Comparison of ENCODE assay signal across 25 cellular contexts in the genomic region with DNA sequence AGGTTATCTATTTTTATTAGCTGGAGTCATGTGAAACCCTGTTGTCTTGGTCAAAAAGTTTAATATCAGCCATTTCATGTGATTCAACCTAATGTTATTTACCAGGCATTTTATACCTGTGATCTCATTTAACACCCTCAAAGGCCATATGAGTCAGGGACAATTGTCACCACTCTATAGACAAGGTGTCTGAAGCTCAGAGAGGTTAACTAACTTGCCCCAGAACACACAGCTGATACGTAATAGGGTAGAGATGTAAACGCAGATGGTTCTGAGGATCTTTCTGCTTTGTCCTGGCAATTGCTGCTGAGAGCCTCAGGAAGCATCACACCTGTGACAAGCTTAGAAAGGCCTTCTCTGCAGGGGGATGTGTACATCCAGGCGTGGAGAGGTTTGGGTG. TPM values are rescaled to one million over a fixed set of nuclear protein-coding genes. Genes with fewer than 3 reads are reported as not detected.
A peak's percentile ranks its signal among the peaks of the same experiment; 100 is the strongest.
DNase-seq lines count a peak whose midpoint lies in the region; ATAC-seq and FAIRE-seq lines count a peak whose summit lies in the region.
"Had no signal": no experiment of that assay in that cellular context is flagged by ENCODE, and none has a peak within 500 bp of the region (broad histone marks: within the 10 kb centered on the region; RNA-seq: fewer than 3 reads in every experiment).

No MANE protein-coding gene starts in this region.

- peaks cover 8% of the 10 kb centered on the region for H3K9me3 Mint-ChIP-seq in activated naive CD8-positive, alpha-beta T cell treated with anti-CD3 and anti-CD28 coated beads, Interleukin-2, amount 50 U/mL, for 24 hours
- peaks cover 13% of the 10 kb centered on the region for H3K9me3 Mint-ChIP-seq in activated naive CD8-positive, alpha-beta T cell treated with anti-CD3 and anti-CD28 coated beads for 36 hours
- H3K9me3 Mint-ChIP-seq in T-cell = peaks cover 0 to 8% (median 2%) of the 10 kb centered on the region in 3 donors
- peaks cover 0 to 2% (median 0%) of the 10 kb centered on the region in 6 donors for H3K9me3 Mint-ChIP-seq in immature natural killer cell
- H3K9me3 Mint-ChIP-seq: type B pancreatic cell had no signal

- ATAC-seq in activated naive CD8-positive, alpha-beta T cell treated with anti-CD3 and anti-CD28 coated beads, Interleukin-2, amount 50 U/mL, for 24 hours = peak; percentile 71
- no peak for ATAC-seq in T-cell (replicated peaks in 1 of 4)
- ATAC-seq in HG02642 (IDR thresholded peaks at IDR 0.05; ENCODE audit: poor library complexity, unreplicated experiment) = no peak
- ATAC-seq in HG02798 (IDR thresholded peaks at IDR 0.05; ENCODE audit: poor library complexity, unreplicated experiment) = no peak
- ATAC-seq: PC-3, SK-N-SH treated with all-trans-retinoic acid at 6 μM for 48 hours, WTC11 had no signal

- H3K27me3 Mint-ChIP-seq in activated naive CD8-positive, alpha-beta T cell treated with anti-CD3 and anti-CD28 coated beads, Interleukin-2, amount 50 U/mL, for 24 hours = no peaks in the 10 kb centered on the region
- H3K27me3 Mint-ChIP-seq in activated naive CD8-positive, alpha-beta T cell treated with anti-CD3 and anti-CD28 coated beads for 36 hours = no peaks in the 10 kb centered on the region
- H3K27me3 Mint-ChIP-seq in T-cell (no peaks in the 10 kb centered on the region), immature natural killer cell (ENCODE audit: low read depth in 3 of 3) (peaks cover 11 to 26% (median 22%) of the 10 kb centered on the region in 3 donors)

- peaks cover 58% of the 10 kb centered on the region for H3K4me1 Mint-ChIP-seq in activated naive CD8-positive, alpha-beta T cell treated with anti-CD3 and anti-CD28 coated beads, Interleukin-2, amount 50 U/mL, for 24 hours
- H3K4me1 Mint-ChIP-seq in activated naive CD8-positive, alpha-beta T cell treated with anti-CD3 and anti-CD28 coated beads for 36 hours = peaks cover 23% of the 10 kb centered on the region
- H3K4me1 Mint-ChIP-seq in T-cell (peaks cover 53 to 69% (median 56%) of the 10 kb centered on the region in 3 donors), immature natural killer cell (peaks cover 73% of the 10 kb centered on the region in 2 donors)

- H3K27ac Mint-ChIP-seq in activated naive CD8-positive, alpha-beta T cell treated with anti-CD3 and anti-CD28 coated beads, Interleukin-2, amount 50 U/mL, for 24 hours = peak overlapping the region; percentile 49
- H3K27ac Mint-ChIP-seq in activated naive CD8-positive, alpha-beta T cell treated with anti-CD3 and anti-CD28 coated beads for 36 hours = no peak overlapping the region
- peak overlapping the region; percentile 54 to 84 for H3K27ac Mint-ChIP-seq in T-cell
- H3K27ac Mint-ChIP-seq in immature natural killer cell = peak overlapping the region in 4 of 6 donors; percentile 97 to 99 (median 98)
- H3K27ac Mint-ChIP-seq: nephron progenitor cell, type B pancreatic cell, WTC11 had no signal

- H3K4me3 Mint-ChIP-seq in activated naive CD8-positive, alpha-beta T cell treated with anti-CD3 and anti-CD28 coated beads, Interleukin-2, amount 50 U/mL, for 24 hours = peak overlapping the region; percentile 31
- no peak overlapping the region for H3K4me3 Mint-ChIP-seq in activated naive CD8-positive, alpha-beta T cell treated with anti-CD3 and anti-CD28 coated beads for 36 hours
- H3K4me3 Mint-ChIP-seq in T-cell = peak overlapping the region in 2 of 3 donors; percentile 0 to 6
- H3K4me3 Mint-ChIP-seq in immature natural killer cell = no peak overlapping the region
- H3K4me3 Mint-ChIP-seq: nephron progenitor cell, type B pancreatic cell, WTC11 had no signal

- FAIRE-seq in frontal cortex (lab: Jason Lieb, UNC) = no peak
- FAIRE-seq: keratinocyte had no signal

- DNase-seq in activated naive CD8-positive, alpha-beta T cell treated with anti-CD3 and anti-CD28 coated beads, Interleukin-2, amount 50 U/mL, for 24 hours = no peak
- no peak for DNase-seq in activated naive CD8-positive, alpha-beta T cell treated with anti-CD3 and anti-CD28 coated beads for 36 hours
- DNase-seq in T-cell (no peak), immature natural killer cell (peak in 1 of 3 donors; percentile 52), frontal cortex (ENCODE audit: low spot score in 2 of 2) (no peak)
- DNase-seq: activated CD4-positive, alpha-beta T cell treated with anti-CD3 and anti-CD28 coated beads, Interleukin-2, amount 50 U/mL, for 48 hours; activated naive CD4-positive, alpha-beta T cell treated with Interleukin-2 at 50 U/mL for 16 hours; C1 segment of cervical spinal cord; colonic mucosa; effector CD8-positive, alpha-beta T cell; Kasumi-1; MV-4-11; NCI-H1436 treated with DMSO at 0.1 percent for 48 hours; NCI-H446; NCI-H82; nephron progenitor cell; PC-3; stimulated activated CD4-positive, alpha-beta T cell treated with anti-CD3 and anti-CD28 coated beads, Interleukin-2, amount 100 ng/mL, for 24 hours had no signal

- CTCF ChIA-PET in T-cell (lab: Charles Lee) = interaction anchor here in 1 of 2 donors (0.7 to 1.0 kb wide), 2 partner anchors 14 to 180 kb away, joined by 3 read pairs; no protein-coding TSS in a partner anchor

- POLR2A ChIA-PET in T-cell (lab: Charles Lee) = no interaction called here

- peaks cover 27% of the 10 kb centered on the region for H3K36me3 Mint-ChIP-seq in activated naive CD8-positive, alpha-beta T cell treated with anti-CD3 and anti-CD28 coated beads, Interleukin-2, amount 50 U/mL, for 24 hours (ENCODE audit: low read depth)
- H3K36me3 Mint-ChIP-seq in activated naive CD8-positive, alpha-beta T cell treated with anti-CD3 and anti-CD28 coated beads for 36 hours = peaks cover 11% of the 10 kb centered on the region
- H3K36me3 Mint-ChIP-seq in T-cell = peaks cover 44% of the 10 kb centered on the region
- peaks cover 49 to 74% (median 50%) of the 10 kb centered on the region in 3 donors for H3K36me3 Mint-ChIP-seq in immature natural killer cell
- H3K36me3 Mint-ChIP-seq: type B pancreatic cell had no signal

RNA-seq across cellular contexts. Expression of a gene that starts 4.9 kb away (rescaled TPM):
- 1 to 10 TPM; 4.4 to 5.6 TPM for total RNA-seq in activated naive CD8-positive, alpha-beta T cell treated with anti-CD3 and anti-CD28 coated beads for 36 hours
- 10 to 100 TPM in 4 of 5 donors, 1 to 10 TPM in 1; 9.2 to 18.8 (median 12.5) TPM for total RNA-seq in T-cell
- 100 to 1,000 TPM; 357 to 514 (median 505) TPM for polyA plus RNA-seq in immature natural killer cell
- 2.4 TPM for total RNA-seq in frontal cortex
- total RNA-seq: epithelial cell of proximal tubule, PC-3 had no signal

RNA-seq across cellular contexts. Expression of a gene that starts 39.5 kb away (rescaled TPM):
- total RNA-seq in activated naive CD8-positive, alpha-beta T cell treated with anti-CD3 and anti-CD28 coated beads for 36 hours = 1 to 10 TPM in 1 of 2 experiments, under 1 TPM in 1; 0.66 to 2.1 TPM
- 1 to 10 TPM in 1 of 5 donors, under 1 TPM in 2, not detected in 2; 0.46 to 1.5 (median 0.55) TPM for total RNA-seq in T-cell
- 1 to 10 TPM in 1 of 3 donors, under 1 TPM in 1, not detected in 1; 0.89 to 3.2 TPM for polyA plus RNA-seq in immature natural killer cell
- 5.3 TPM for total RNA-seq in frontal cortex

RNA-seq across cellular contexts. Expression of a gene that starts 59.9 kb away (rescaled TPM):
- total RNA-seq in activated naive CD8-positive, alpha-beta T cell treated with anti-CD3 and anti-CD28 coated beads for 36 hours = not detected
- total RNA-seq in T-cell = not detected
- polyA plus RNA-seq in immature natural killer cell = 1 to 10 TPM; 4.2 to 6.3 (median 5.5) TPM
- not detected for total RNA-seq in frontal cortex
- total RNA-seq: epithelial cell of proximal tubule, PC-3, WTC11 had no signal
- polyA plus RNA-seq: keratinocyte had no signal

Comparison
In these comparisons a context has a peak if more than half of its experiments do, and no peak if none do; other contexts are left out.
1. H3K4me3 Mint-ChIP-seq: peak in activated naive CD8-positive, alpha-beta T cell treated with anti-CD3 and anti-CD28 coated beads, Interleukin-2, amount 50 U/mL, for 24 hours (single experiment) and T-cell (2 of 3); none in activated naive CD8-positive, alpha-beta T cell treated with anti-CD3 and anti-CD28 coated beads for 36 hours (single experiment) and immature natural killer cell (0 of 5).